1 cellular context compared by ENCODE assay signal in the genomic region with DNA sequence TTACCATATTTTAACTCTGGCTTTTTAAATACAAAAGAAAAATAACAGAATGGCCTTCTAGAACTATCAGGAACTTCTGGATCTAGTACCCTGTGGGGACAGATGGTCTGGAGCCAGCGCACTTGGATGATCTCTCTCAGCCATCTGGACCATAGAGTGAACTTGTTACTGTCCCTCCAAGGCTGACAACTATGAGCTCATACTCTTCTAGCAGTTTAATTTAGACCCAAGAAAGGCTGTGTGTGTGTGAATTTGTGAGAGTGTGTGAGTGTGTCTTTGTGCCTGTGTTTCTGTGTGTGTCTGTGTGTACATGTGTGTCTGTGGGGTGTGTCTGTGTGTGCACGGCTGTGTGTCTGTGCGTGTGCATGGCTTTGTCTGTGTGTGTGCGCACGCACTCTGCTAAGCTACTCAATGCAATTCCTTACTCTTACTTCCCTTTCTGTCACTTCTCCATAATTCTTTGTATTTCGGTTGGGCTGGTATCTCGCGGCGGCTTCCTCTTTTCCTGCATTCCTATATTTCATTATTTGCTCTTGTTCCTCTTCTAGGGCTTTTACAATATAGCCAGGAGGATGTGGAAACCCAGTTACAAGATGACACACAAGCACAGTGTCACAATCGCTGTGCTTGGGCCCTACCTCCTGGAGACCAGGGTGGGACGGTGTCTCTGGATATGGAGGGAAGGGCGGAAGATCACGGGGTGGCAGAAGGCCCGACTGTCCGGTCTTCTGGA.
TF ChIP-seq lines count a peak whose summit lies in the region.

No MANE protein-coding gene starts in this region.

TF ChIP-seq in K562, 482 proteins besides CTCF, POLR2A, EP300 and RAD21 (continued from another document and continues in another):
- TF ChIP-seq SFPQ (IDR thresholded peaks at IDR 0.05; ENCODE audit: low read depth, low read length) (no peak), SUPT5H (IDR thresholded peaks at IDR 0.05) (no peak), LEF1 (IDR thresholded peaks at IDR 0.05) (peak; percentile 67; the same call in 1 of the 2 replicates), HNRNPL (IDR thresholded peaks at IDR 0.05; ENCODE audit: low read depth, low read length) (no peak), HLTF (IDR thresholded peaks at IDR 0.05) (peak; percentile 90), ZHX1 (conservative IDR thresholded peaks at IDR 0.05; ENCODE audit: low read length) (no peak), CHD4 (IDR thresholded peaks at IDR 0.05; ENCODE audit: insufficient read depth, insufficient replicate concordance, low read depth, low read length, poor library complexity, severe bottlenecking) (no peak), TAF15 (IDR thresholded peaks at IDR 0.05; ENCODE audit: low read depth, low read length) (no peak), GTF3C2 (IDR thresholded peaks at IDR 0.05; ENCODE audit: borderline replicate concordance, extremely low read depth, insufficient read length) (no peak), KDM4B (IDR thresholded peaks at IDR 0.05; ENCODE audit: borderline replicate concordance in 2 of 2, low read depth in 1 of 2) (no peak), ZC3H8 (IDR thresholded peaks at IDR 0.05) (peak; percentile 43; the same call in 1 of the 2 replicates), ETV1 (tag; conservative IDR thresholded peaks at IDR 0.05; ENCODE audit: low read depth) (no peak), KLF13 (tag; IDR thresholded peaks at IDR 0.05; ENCODE audit: borderline replicate concordance, low read depth) (no peak), RBM39 (optimal IDR thresholded peaks at IDR 0.05; ENCODE audit: low read depth, low read length) (no peak), ARID1B (IDR thresholded peaks at IDR 0.05) (peak; percentile 70), ZNF79 (CRISPR knock-in tag; IDR thresholded peaks at IDR 0.05; ENCODE audit: low read depth) (no peak), SAFB (IDR thresholded peaks at IDR 0.05; ENCODE audit: borderline replicate concordance, low read depth, low read length) (no peak), RBM17 (IDR thresholded peaks at IDR 0.05; ENCODE audit: borderline replicate concordance, low read depth, low read length) (no peak), ZNF217 (CRISPR knock-in tag; IDR thresholded peaks at IDR 0.05) (no peak), NFIX (CRISPR knock-in tag; IDR thresholded peaks at IDR 0.05; ENCODE audit: low read depth) (no peak), SRSF1 (IDR thresholded peaks at IDR 0.05; ENCODE audit: low read depth, low read length) (no peak), ZNF583 (CRISPR knock-in tag; IDR thresholded peaks at IDR 0.05) (no peak), HNRNPK (IDR thresholded peaks at IDR 0.05; ENCODE audit: low read depth, low read length, poor library complexity, severe bottlenecking) (no peak), COPS2 (conservative IDR thresholded peaks at IDR 0.05) (no peak), SREBF1 (IDR thresholded peaks at IDR 0.05; ENCODE audit: borderline replicate concordance, low read depth, low read length) (no peak), ELF2 (CRISPR knock-in tag; IDR thresholded peaks at IDR 0.05) (no peak), USF2 (CRISPR knock-in tag; IDR thresholded peaks at IDR 0.05) (no peak)
- TF ChIP-seq, protein P1, sequence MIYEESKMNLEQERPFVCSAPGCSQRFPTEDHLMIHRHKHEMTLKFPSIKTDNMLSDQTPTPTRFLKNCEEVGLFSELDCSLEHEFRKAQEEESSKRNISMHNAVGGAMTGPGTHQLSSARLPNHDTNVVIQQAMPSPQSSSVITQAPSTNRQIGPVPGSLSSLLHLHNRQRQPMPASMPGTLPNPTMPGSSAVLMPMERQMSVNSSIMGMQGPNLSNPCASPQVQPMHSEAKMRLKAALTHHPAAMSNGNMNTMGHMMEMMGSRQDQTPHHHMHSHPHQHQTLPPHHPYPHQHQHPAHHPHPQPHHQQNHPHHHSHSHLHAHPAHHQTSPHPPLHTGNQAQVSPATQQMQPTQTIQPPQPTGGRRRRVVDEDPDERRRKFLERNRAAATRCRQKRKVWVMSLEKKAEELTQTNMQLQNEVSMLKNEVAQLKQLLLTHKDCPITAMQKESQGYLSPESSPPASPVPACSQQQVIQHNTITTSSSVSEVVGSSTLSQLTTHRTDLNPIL (CRISPR knock-in tag; IDR thresholded peaks at IDR 0.05), result no peak
- TF ChIP-seq, protein P2, sequence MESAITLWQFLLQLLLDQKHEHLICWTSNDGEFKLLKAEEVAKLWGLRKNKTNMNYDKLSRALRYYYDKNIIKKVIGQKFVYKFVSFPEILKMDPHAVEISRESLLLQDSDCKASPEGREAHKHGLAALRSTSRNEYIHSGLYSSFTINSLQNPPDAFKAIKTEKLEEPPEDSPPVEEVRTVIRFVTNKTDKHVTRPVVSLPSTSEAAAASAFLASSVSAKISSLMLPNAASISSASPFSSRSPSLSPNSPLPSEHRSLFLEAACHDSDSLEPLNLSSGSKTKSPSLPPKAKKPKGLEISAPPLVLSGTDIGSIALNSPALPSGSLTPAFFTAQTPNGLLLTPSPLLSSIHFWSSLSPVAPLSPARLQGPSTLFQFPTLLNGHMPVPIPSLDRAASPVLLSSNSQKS (CRISPR knock-in tag; IDR thresholded peaks at IDR 0.05), result no peak
- TF ChIP-seq, protein P3, sequence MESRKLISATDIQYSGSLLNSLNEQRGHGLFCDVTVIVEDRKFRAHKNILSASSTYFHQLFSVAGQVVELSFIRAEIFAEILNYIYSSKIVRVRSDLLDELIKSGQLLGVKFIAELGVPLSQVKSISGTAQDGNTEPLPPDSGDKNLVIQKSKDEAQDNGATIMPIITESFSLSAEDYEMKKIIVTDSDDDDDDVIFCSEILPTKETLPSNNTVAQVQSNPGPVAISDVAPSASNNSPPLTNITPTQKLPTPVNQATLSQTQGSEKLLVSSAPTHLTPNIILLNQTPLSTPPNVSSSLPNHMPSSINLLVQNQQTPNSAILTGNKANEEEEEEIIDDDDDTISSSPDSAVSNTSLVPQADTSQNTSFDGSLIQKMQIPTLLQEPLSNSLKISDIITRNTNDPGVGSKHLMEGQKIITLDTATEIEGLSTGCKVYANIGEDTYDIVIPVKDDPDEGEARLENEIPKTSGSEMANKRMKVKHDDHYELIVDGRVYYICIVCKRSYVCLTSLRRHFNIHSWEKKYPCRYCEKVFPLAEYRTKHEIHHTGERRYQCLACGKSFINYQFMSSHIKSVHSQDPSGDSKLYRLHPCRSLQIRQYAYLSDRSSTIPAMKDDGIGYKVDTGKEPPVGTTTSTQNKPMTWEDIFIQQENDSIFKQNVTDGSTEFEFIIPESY (CRISPR knock-in tag; IDR thresholded peaks at IDR 0.05), result peak; percentile 46; the same call in 1 of the 2 replicates
- TF ChIP-seq, protein P4, sequence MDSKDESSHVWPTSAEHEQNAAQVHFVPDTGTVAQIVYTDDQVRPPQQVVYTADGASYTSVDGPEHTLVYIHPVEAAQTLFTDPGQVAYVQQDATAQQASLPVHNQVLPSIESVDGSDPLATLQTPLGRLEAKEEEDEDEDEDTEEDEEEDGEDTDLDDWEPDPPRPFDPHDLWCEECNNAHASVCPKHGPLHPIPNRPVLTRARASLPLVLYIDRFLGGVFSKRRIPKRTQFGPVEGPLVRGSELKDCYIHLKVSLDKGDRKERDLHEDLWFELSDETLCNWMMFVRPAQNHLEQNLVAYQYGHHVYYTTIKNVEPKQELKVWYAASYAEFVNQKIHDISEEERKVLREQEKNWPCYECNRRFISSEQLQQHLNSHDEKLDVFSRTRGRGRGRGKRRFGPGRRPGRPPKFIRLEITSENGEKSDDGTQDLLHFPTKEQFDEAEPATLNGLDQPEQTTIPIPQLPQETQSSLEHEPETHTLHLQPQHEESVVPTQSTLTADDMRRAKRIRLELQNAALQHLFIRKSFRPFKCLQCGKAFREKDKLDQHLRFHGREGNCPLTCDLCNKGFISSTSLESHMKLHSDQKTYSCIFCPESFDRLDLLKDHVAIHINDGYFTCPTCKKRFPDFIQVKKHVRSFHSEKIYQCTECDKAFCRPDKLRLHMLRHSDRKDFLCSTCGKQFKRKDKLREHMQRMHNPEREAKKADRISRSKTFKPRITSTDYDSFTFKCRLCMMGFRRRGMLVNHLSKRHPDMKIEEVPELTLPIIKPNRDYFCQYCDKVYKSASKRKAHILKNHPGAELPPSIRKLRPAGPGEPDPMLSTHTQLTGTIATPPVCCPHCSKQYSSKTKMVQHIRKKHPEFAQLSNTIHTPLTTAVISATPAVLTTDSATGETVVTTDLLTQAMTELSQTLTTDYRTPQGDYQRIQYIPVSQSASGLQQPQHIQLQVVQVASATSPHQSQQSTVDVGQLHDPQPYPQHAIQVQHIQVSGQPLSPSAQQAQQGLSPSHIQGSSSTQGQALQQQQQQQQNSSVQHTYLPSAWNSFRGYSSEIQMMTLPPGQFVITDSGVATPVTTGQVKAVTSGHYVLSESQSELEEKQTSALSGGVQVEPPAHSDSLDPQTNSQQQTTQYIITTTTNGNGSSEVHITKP (IDR thresholded peaks at IDR 0.05; ENCODE audit: partially characterized antibody), result no peak
